ENCODE assay signal across 8 cellular contexts in genomic region chr12:131710464-131711457, GRCh38. TPM values are rescaled to one million over a fixed set of nuclear protein-coding genes. Genes with fewer than 3 reads are reported as not detected.
DNase-seq lines count a peak whose midpoint lies in the region; ATAC-seq and TF ChIP-seq lines count a peak whose summit lies in the region.

Gene SFSWAP (plus strand): TSS chr12:131711090. CDS start chr12:131711230, 140 bp downstream.

- H3K27ac ChIP-seq in foreskin keratinocyte (peak within 1 kb of the TSS; percentile 97), neuronal stem cell (replicated peaks; ENCODE audit: low read length) (peak within 1 kb of the TSS; percentile 62), subcutaneous abdominal adipose tissue (ENCODE audit: low read depth, low read length) (peak within 1 kb of the TSS; percentile 96)

- no peak for TF ChIP-seq CTCF in foreskin keratinocyte (conservative IDR thresholded peaks at IDR 0.05)

- peak; percentile 83 for DNase-seq in Daoy (ENCODE audit: low read depth)
- DNase-seq in KG1 (lab: John Stamatoyannopoulos, UW), result peak; percentile 78
- peak; percentile 78 for DNase-seq in SHP77 treated with DMSO at 0.1 percent for 48 hours (lab: John Stamatoyannopoulos, UW)
- DNase-seq in activated gamma-delta T cell treated with Interleukin-2 at 50 U/mL for 16 hours, result peak; percentile 67
- peak; percentile 74 to 80 for DNase-seq in foreskin keratinocyte
- DNase-seq in neuronal stem cell (ENCODE audit: low spot score), result peak; percentile 79

- no peak within 1 kb of the TSS for H2BK15ac ChIP-seq in neuronal stem cell (ENCODE audit: low read length)

- no peak within 1 kb of the TSS for H3K4ac ChIP-seq in neuronal stem cell (ENCODE audit: low read length)

- H3K9ac ChIP-seq in neuronal stem cell (ENCODE audit: low read depth, low read length, poor library complexity) (peak within 1 kb of the TSS; percentile 96), subcutaneous abdominal adipose tissue (ENCODE audit: low read length in 5 of 5) (peak within 1 kb of the TSS; percentile 91 to 99 (median 99))

- no peak within 1 kb of the TSS for H2BK12ac ChIP-seq in neuronal stem cell (ENCODE audit: low read length)

- H4K91ac ChIP-seq in neuronal stem cell (ENCODE audit: low read depth, low read length, poor library complexity), result peak within 1 kb of the TSS; percentile 24

- H2AFZ ChIP-seq in neuronal stem cell (ENCODE audit: low read length), result peak within 1 kb of the TSS; percentile 96

- H3K18ac ChIP-seq in neuronal stem cell (ENCODE audit: low read length), result peak within 1 kb of the TSS; percentile 99

- H4K8ac ChIP-seq in neuronal stem cell (ENCODE audit: low read depth, low read length), result peak within 1 kb of the TSS; percentile 99

- no CpG with 5 or more reads among the region's 90 CpGs for WGBS in neuronal stem cell (ENCODE audit: extremely low coverage in 2 of 2, insufficient read length in 2 of 2, insufficient replicate concordance in 1 of 2), 2 donors

- H3K79me1 ChIP-seq in neuronal stem cell (ENCODE audit: low read depth, low read length), result peaks cover 6% of the 10 kb centered on the region

- H3K4me3 ChIP-seq in neuronal stem cell (ENCODE audit: low read length in 2 of 2) (peak within 1 kb of the TSS; percentile 87 to 99), subcutaneous abdominal adipose tissue (ENCODE audit: low read depth in 1 of 5, low read length in 5 of 5) (peak within 1 kb of the TSS; percentile 97 to 100 (median 100))

- peak within 1 kb of the TSS; percentile 75 for H2BK5ac ChIP-seq in neuronal stem cell (ENCODE audit: low read length)

- no peak within 1 kb of the TSS for H3K14ac ChIP-seq in neuronal stem cell (ENCODE audit: low read length)

- no peak within 1 kb of the TSS for H2BK120ac ChIP-seq in neuronal stem cell (ENCODE audit: low read depth, low read length)

- peak within 1 kb of the TSS; percentile 97 for H3K4me2 ChIP-seq in neuronal stem cell (ENCODE audit: insufficient read depth, low read length, poor library complexity, severe bottlenecking)

- H3K27me3 ChIP-seq in foreskin keratinocyte (no peaks in the 10 kb centered on the region), neuronal stem cell (ENCODE audit: control insufficient read depth in 3 of 3, insufficient read depth in 3 of 3, low read depth in 1 of 3, low read length in 3 of 3) (no peaks in the 10 kb centered on the region), subcutaneous abdominal adipose tissue (ENCODE audit: control insufficient read depth in 5 of 5, insufficient read depth in 4 of 5, low read length in 5 of 5) (no peaks in the 10 kb centered on the region)

- H3K4me1 ChIP-seq in foreskin keratinocyte (peaks cover 8% of the 10 kb centered on the region), neuronal stem cell (ENCODE audit: control insufficient read depth in 2 of 2, insufficient read depth in 1 of 2, low read depth in 1 of 2, low read length in 2 of 2) (peaks cover 9 to 11% of the 10 kb centered on the region in 2 donors), subcutaneous abdominal adipose tissue (ENCODE audit: control insufficient read depth in 5 of 5, insufficient read depth in 5 of 5, low read length in 5 of 5) (peaks cover 7 to 39% (median 30%) of the 10 kb centered on the region in 5 donors)

- ATAC-seq in GM21723 (IDR thresholded peaks at IDR 0.05; ENCODE audit: unreplicated experiment), result peak; percentile 90
- peak; percentile 87 for ATAC-seq in foreskin keratinocyte

- H3K36me3 ChIP-seq in neuronal stem cell (replicated peaks in 1 of 2; ENCODE audit: control insufficient read depth in 2 of 2, insufficient read depth in 2 of 2, low read length in 2 of 2) (peaks cover 9 to 28% of the 10 kb centered on the region in 2 donors), subcutaneous abdominal adipose tissue (ENCODE audit: control insufficient read depth in 5 of 5, insufficient read depth in 5 of 5, low read length in 5 of 5) (peaks cover 13 to 24% (median 19%) of the 10 kb centered on the region in 5 donors)

- peak within 1 kb of the TSS; percentile 83 for H3K23ac ChIP-seq in neuronal stem cell (ENCODE audit: low read depth, low read length, poor library complexity)

- peak within 1 kb of the TSS; percentile 90 for H2AK5ac ChIP-seq in neuronal stem cell (ENCODE audit: low read depth, low read length)

- H3K9me3 ChIP-seq in neuronal stem cell (replicated peaks in 1 of 2; ENCODE audit: control insufficient read depth in 2 of 2, insufficient read depth in 1 of 2, low read depth in 1 of 2, low read length in 2 of 2), result peaks cover 0 to 11% of the 10 kb centered on the region in 2 donors
- H3K9me3 ChIP-seq in subcutaneous abdominal adipose tissue (ENCODE audit: control insufficient read depth in 5 of 5, low read length in 5 of 5), result peaks cover 0 to 2% (median 0%) of the 10 kb centered on the region in 5 donors

RNA-seq across cellular contexts. Expression of gene SFSWAP, which starts in this region (rescaled TPM):
- total RNA-seq in Daoy (2014; rRNA removed; shearing (Covaris generic)), result 29.2 and 33.9 TPM in 2 replicates
- 25.6 and 25.8 TPM in 2 replicates for total RNA-seq in foreskin keratinocyte
- polyA plus RNA-seq in foreskin keratinocyte, result 15.6 and 18.5 TPM in 2 replicates
- 48.1 TPM for polyA plus RNA-seq in neuronal stem cell (2013, experiment 1 of 2)
- 50.5 TPM for polyA plus RNA-seq in neuronal stem cell (2013, experiment 2 of 2)

Comparison
In these comparisons a context has a peak if more than half of its experiments do, and no peak if none do; other contexts are left out.
1. Peak in every context shown above with its lines: DNase-seq, ATAC-seq, H3K4me3 ChIP-seq and H3K27ac ChIP-seq.